ENCODE assay signal across 10 cellular contexts in the genomic region with DNA sequence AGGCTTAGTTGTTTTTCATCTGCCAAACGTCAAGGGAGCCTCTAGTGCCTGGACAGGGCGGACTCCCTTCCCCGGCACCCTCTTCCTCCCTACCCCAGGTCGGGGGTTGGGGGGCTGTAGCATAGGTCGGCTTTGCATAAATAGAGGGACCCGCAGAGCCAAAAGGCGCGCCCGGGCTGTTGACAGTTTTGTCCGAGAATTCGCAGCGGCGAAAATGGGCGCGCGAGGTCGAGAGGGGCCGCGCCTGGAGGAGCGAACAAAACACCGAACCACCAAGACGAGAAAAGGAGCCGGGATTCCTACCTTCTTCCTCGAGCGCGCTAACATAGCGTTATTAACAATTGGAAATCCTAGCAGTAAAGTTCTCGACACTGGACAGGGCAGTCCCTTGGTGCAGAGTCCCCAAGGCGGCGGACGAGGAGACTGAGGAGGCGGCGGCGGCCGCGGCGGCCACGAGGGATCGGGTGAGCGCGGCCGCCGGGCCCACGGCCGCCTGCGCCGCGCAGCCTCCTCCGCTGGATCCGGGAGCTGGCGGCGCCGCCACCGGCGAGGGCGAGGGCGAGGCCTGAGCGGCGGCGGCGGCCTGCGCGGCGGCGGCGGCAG. TPM values are rescaled to one million over a fixed set of nuclear protein-coding genes. Genes with fewer than 3 reads are reported as not detected.
A peak's percentile ranks its signal among the peaks of the same experiment; 100 is the strongest.
DNase-seq lines count a peak whose midpoint lies in the region; ATAC-seq, FAIRE-seq and TF ChIP-seq lines count a peak whose summit lies in the region.
"Had no signal": no experiment of that assay in that cellular context is flagged by ENCODE, and none has a peak within 500 bp of the region (broad histone marks: within the 10 kb centered on the region; RNA-seq: fewer than 3 reads in every experiment).

No MANE protein-coding gene starts in this region.

- CTCF ChIA-PET in PC-3 (lab: Charles Lee) = interaction anchor here (1.1 kb wide), 1 partner anchor 125 kb away, joined by 3 read pairs; no protein-coding TSS in a partner anchor

- H3K4me1 Mint-ChIP-seq in effector memory CD8-positive, alpha-beta T cell (ENCODE audit: low read depth in 2 of 2) = peaks cover 14 to 17% of the 10 kb centered on the region in 2 donors

- H3K9ac ChIP-seq in PC-3 (ENCODE audit: low read length) = peak overlapping the region; percentile 79

- H4K20me1 ChIP-seq in PC-3 (ENCODE audit: low read length) = peaks cover 14% of the 10 kb centered on the region; the same call in 1 of the 2 replicates

- no peaks in the 10 kb centered on the region for H3K9me2 ChIP-seq in PC-3 (replicated peaks; ENCODE audit: low read length)

- POLR2A ChIA-PET in PC-3 (lab: Charles Lee; ENCODE audit: unreplicated experiment) = no interaction called here

- BruUV-seq in PC-3 (replicated peaks; lab: Mats Ljungman, UMichigan) = TSS peak; percentile 74

- intact Hi-C loops in PC-3 (cut with micrococcal nuclease) = no loop called here

- no peak for ATAC-seq in PC-3
- ATAC-seq in effector memory CD8-positive, alpha-beta T cell (replicated peaks) = no peak

- peak overlapping the region; percentile 76 to 80 for H3K4me3 Mint-ChIP-seq in effector memory CD8-positive, alpha-beta T cell

- H3K79me2 ChIP-seq in PC-3 (ENCODE audit: low read length) = peaks cover 26% of the 10 kb centered on the region

- H3F3A ChIP-seq in PC-3 (ENCODE audit: low read length, unreplicated experiment) = no peaks in the 10 kb centered on the region

- H3K27me3 ChIP-seq in PC-3 (ENCODE audit: low read length) = no peaks in the 10 kb centered on the region

- peaks cover 12% of the 10 kb centered on the region for H3K4me1 ChIP-seq in PC-3 (ENCODE audit: insufficient read depth, low read length)

- H3K4me3 ChIP-seq in PC-3 (ENCODE audit: low read length) (peak overlapping the region; percentile 93), retinal pigment epithelial cell (ENCODE audit: low read length) (peak overlapping the region; percentile 90)

- H3K27me3 Mint-ChIP-seq in effector memory CD8-positive, alpha-beta T cell = peaks cover 61 to 67% of the 10 kb centered on the region in 2 donors

- H2AFZ ChIP-seq in PC-3 (ENCODE audit: low read length) = peak overlapping the region; percentile 28; the same call in 1 of the 2 replicates

- H3K36me3 Mint-ChIP-seq in effector memory CD8-positive, alpha-beta T cell (ENCODE audit: insufficient read depth) = peaks cover 70% of the 10 kb centered on the region

- H3K36me3 ChIP-seq in PC-3 (ENCODE audit: low read depth, low read length) = no peaks in the 10 kb centered on the region

- H3K27ac ChIP-seq in PC-3 (ENCODE audit: low read length) = no peak overlapping the region
- H3K27ac ChIP-seq: C4-2B had no signal

- DNase-seq in NCI-H1417 (lab: John Stamatoyannopoulos, UW) = peak; percentile 43 to 70 (median 59)
- DNase-seq in NCI-H1417 treated with DMSO at 0.1 percent for 48 hours (lab: John Stamatoyannopoulos, UW) = no peak
- DNase-seq in PC-3 = peak; percentile 16
- no peak for DNase-seq in effector memory CD8-positive, alpha-beta T cell
- no peak for DNase-seq in retinal pigment epithelial cell (ENCODE audit: low read depth)
- no peak for DNase-seq in urothelium cell line (ENCODE audit: low spot score)
- no peak for DNase-seq in putamen (ENCODE audit: low spot score)
- no peak for DNase-seq in DMS79 (lab: John Stamatoyannopoulos, UW)

- no peak for TF ChIP-seq CTCF in PC-3 (conservative IDR thresholded peaks at IDR 0.05; ENCODE audit: low read depth, low read length)
- no peak for TF ChIP-seq CTCF in retinal pigment epithelial cell (conservative IDR thresholded peaks at IDR 0.05; ENCODE audit: low read depth, low read length)

- no peaks in the 10 kb centered on the region for H3K9me3 ChIP-seq in PC-3 (ENCODE audit: low read length)

- no peaks in the 10 kb centered on the region for H3K9me3 Mint-ChIP-seq in effector memory CD8-positive, alpha-beta T cell

- peak overlapping the region; percentile 89 for H3K4me2 ChIP-seq in PC-3 (ENCODE audit: low read length)

- FAIRE-seq in urothelium cell line (lab: Jason Lieb, UNC) = no peak
- FAIRE-seq: islet of Langerhans had no signal

- peak overlapping the region; percentile 25 to 62 for H3K27ac Mint-ChIP-seq in effector memory CD8-positive, alpha-beta T cell

RNA-seq across cellular contexts. Expression of a gene that starts 1.8 kb away (rescaled TPM):
- total RNA-seq in PC-3 (2014; rRNA removed) = 10.3 and 12.8 TPM in 2 replicates

RNA-seq across cellular contexts. Expression of a gene that starts 51.5 kb away (rescaled TPM):
- 249 and 291 TPM in 2 replicates for total RNA-seq in PC-3 (2014; rRNA removed)

Comparison
In these comparisons a context has a peak if more than half of its experiments do, and no peak if none do; other contexts are left out.
1. DNase-seq: peak in NCI-H1417 (3 of 3) and PC-3 (single experiment); none in NCI-H1417 treated with DMSO at 0.1 percent for 48 hours (single experiment), effector memory CD8-positive, alpha-beta T cell (0 of 3), retinal pigment epithelial cell (single experiment), urothelium cell line (single experiment), putamen (single experiment) and DMS79 (single experiment).